In the genomic region with DNA sequence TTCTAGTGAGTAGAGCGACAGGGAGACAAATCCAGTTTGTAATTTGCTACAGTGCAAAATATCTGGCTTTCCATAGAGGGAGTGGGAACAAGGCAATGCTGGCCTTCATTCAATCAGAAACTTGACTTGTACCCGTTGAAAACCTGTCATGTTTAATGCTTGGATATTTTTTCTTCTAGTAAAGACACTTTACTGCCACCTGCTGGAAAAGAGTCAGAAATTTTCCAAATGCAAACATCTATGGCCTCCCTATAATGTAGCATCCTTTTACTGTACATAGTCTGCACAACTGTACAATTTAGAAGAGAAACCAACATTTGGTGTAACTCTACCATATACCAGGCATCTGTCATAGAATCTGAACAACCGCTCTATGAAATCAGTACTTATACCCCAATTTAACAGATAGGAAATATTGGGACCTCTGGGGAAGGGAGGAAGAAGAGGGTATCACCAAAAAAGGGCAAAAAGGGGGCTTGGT, we compare ENCODE assay signal across 8 cellular contexts. TPM values are rescaled to one million over a fixed set of nuclear protein-coding genes. Genes with fewer than 3 reads are reported as not detected.
A peak's percentile ranks its signal among the peaks of the same experiment; 100 is the strongest.
DNase-seq lines count a peak whose midpoint lies in the region; ATAC-seq and TF ChIP-seq lines count a peak whose summit lies in the region.

No MANE protein-coding gene starts in this region.

- no peak for ATAC-seq in GM18511 (IDR thresholded peaks at IDR 0.05; ENCODE audit: unreplicated experiment)

- H3K9me3 Mint-ChIP-seq in endodermal cell = peaks cover 8% of the 10 kb centered on the region

- in situ Hi-C loops in ACHN (cut with HindIII; ENCODE audit: low pct_ligation_motif_present, low pct_unique_long_range_greater_than_20kb, low sequenced_read_pairs) = no loop called here

- peaks cover 23% of the 10 kb centered on the region for H3K4me1 Mint-ChIP-seq in endodermal cell

- H3K4me3 Mint-ChIP-seq in endodermal cell = no peak overlapping the region

- H3K9ac ChIP-seq in endodermal cell (ENCODE audit: extremely low read depth, low read length, poor library complexity, severe bottlenecking) = no peak overlapping the region

- H3K27me3 ChIP-seq in endodermal cell (ENCODE audit: control insufficient read depth, insufficient read depth, low read length, poor library complexity, severe bottlenecking) = no peaks in the 10 kb centered on the region

- TF ChIP-seq CTCF in endodermal cell (conservative IDR thresholded peaks at IDR 0.05) = peak; percentile 74

- no peak overlapping the region for H3K27ac ChIP-seq in endodermal cell (ENCODE audit: low read depth, low read length)

- no peak overlapping the region for H3K4me3 ChIP-seq in endodermal cell (ENCODE audit: low read length)

- peaks cover 14% of the 10 kb centered on the region for H3K9me3 ChIP-seq in endodermal cell (ENCODE audit: control insufficient read depth, low read length)

- DNase-seq in ACHN = peak; percentile 67
- peak; percentile 64 for DNase-seq in GM03348 (ENCODE audit: low spot score)
- DNase-seq in NCI-H1105 treated with DMSO at 0.1 percent for 48 hours (lab: John Stamatoyannopoulos, UW) = peak; percentile 70
- DNase-seq in SK-N-DZ (ENCODE audit: low spot score) = peak; percentile 64
- DNase-seq in endodermal cell = no peak
- DNase-seq in mucosa of gallbladder (ENCODE audit: low spot score) = peak; percentile 23
- no peak for DNase-seq in activated effector memory CD4-positive, alpha-beta T cell treated with Interleukin-2 at 50 U/mL for 16 hours

- H3K36me3 Mint-ChIP-seq in endodermal cell (ENCODE audit: low read depth) = peaks cover 80% of the 10 kb centered on the region

- H3K27me3 Mint-ChIP-seq in endodermal cell (ENCODE audit: insufficient read depth) = no peaks in the 10 kb centered on the region

- H3K36me3 ChIP-seq in endodermal cell (ENCODE audit: control insufficient read depth, insufficient read depth, low read length) = peaks cover 95% of the 10 kb centered on the region

- peaks cover 10% of the 10 kb centered on the region for H3K4me1 ChIP-seq in endodermal cell (ENCODE audit: control insufficient read depth, insufficient read depth, low read length)

- WGBS in endodermal cell (ENCODE audit: insufficient coverage in 1 of 2, insufficient read length in 1 of 2), 2 experiments = 84 to 90% methylated on average over 2 to 3 of the region's 3 CpGs

- no peak overlapping the region for H3K27ac Mint-ChIP-seq in endodermal cell

RNA-seq across cellular contexts. Expression of a gene that starts 16.7 kb away (rescaled TPM):
- polyA plus RNA-seq in SK-N-DZ (2014; cell fraction: cytosol; rRNA removed) = 21.7 and 23.4 TPM in 2 replicates
- polyA plus RNA-seq in SK-N-DZ (2014; cell fraction: nucleus; rRNA removed) = 17.1 and 23.5 TPM in 2 replicates
- total RNA-seq in endodermal cell (10 to 100 TPM; 24.9 to 28.0 TPM), mucosa of gallbladder (36.9 TPM)
- 24.5 TPM for polyA plus RNA-seq in endodermal cell (2013, experiment 1 of 2)
- 23.7 TPM for polyA plus RNA-seq in endodermal cell (2013, experiment 2 of 2)

Comparison
In these comparisons a context has a peak if more than half of its experiments do, and no peak if none do; other contexts are left out.
1. DNase-seq: peak in ACHN (single experiment), GM03348 (single experiment), NCI-H1105 treated with DMSO at 0.1 percent for 48 hours (single experiment), SK-N-DZ (single experiment) and mucosa of gallbladder (single experiment); none in endodermal cell (single experiment) and activated effector memory CD4-positive, alpha-beta T cell treated with Interleukin-2 at 50 U/mL for 16 hours (single experiment).